In genomic region chr5:168324864-168325615, GRCh38 we compare ENCODE assay signal across 14 cellular contexts. TPM values are rescaled to one million over a fixed set of nuclear protein-coding genes. Genes with fewer than 3 reads are reported as not detected.
DNase-seq lines count a peak whose midpoint lies in the region; ATAC-seq, FAIRE-seq and TF ChIP-seq lines count a peak whose summit lies in the region.
"Had no signal": no experiment of that assay in that cellular context is flagged by ENCODE, and none has a peak within 500 bp of the region (broad histone marks: within the 10 kb centered on the region; RNA-seq: fewer than 3 reads in every experiment).

No MANE protein-coding gene starts in this region.

- ATAC-seq in right lobe of liver (peak; percentile 79 to 83 (median 80)), HG02885 (IDR thresholded peaks at IDR 0.05; ENCODE audit: poor library complexity, unreplicated experiment) (no peak), GM21529 (IDR thresholded peaks at IDR 0.05; ENCODE audit: unreplicated experiment) (no peak)

- H3K4me1 ChIP-seq in breast epithelium, result no peaks in the 10 kb centered on the region
- H3K4me1 ChIP-seq in right lobe of liver, result peaks cover 0 to 39% (median 10%) of the 10 kb centered on the region in 4 donors

- intact Hi-C loops in breast epithelium (cut with DNase I; ENCODE audit: low total_unique reads) (no loop called here), right lobe of liver (cut with DNase I) (no loop called here)

- 0% methylated on average over 1 of the region's 5 CpGs for WGBS in right lobe of liver (ENCODE audit: insufficient coverage, low coverage, low lambda C conversion rate, missing lambda C conversion rate)

- no peaks in the 10 kb centered on the region for H3K36me3 ChIP-seq in breast epithelium
- no peaks in the 10 kb centered on the region for H3K36me3 ChIP-seq in right lobe of liver
- H3K36me3 ChIP-seq: HAP-1 had no signal

- FAIRE-seq in HTR-8/SVneo (lab: Jason Lieb, UNC), result peak; percentile 60

- peak; percentile 47 for DNase-seq in AG10803 (ENCODE audit: low read depth)
- DNase-seq in HTR-8/SVneo (ENCODE audit: insufficient read length, low spot score), result no peak
- DNase-seq in breast epithelium (ENCODE audit: low spot score in 2 of 2), result peak in 1 of 2 donors; percentile 44
- peak in 2 of 3 donors; percentile 63 to 73 for DNase-seq in right lobe of liver
- no peak for DNase-seq in NCI-H2227 treated with DMSO at 0.1 percent for 48 hours (lab: John Stamatoyannopoulos, UW)
- no peak for DNase-seq in activated CD4-positive, alpha-beta T cell treated with anti-CD3 and anti-CD28 coated beads for 4 hours
- DNase-seq: activated naive CD4-positive, alpha-beta T cell treated with anti-CD3 and anti-CD28 coated beads, Interleukin-2, amount 50 U/mL, for 16 hours; AML-193; NCI-H1092; NCI-H774; T-helper 1 cell had no signal

- no peak for TF ChIP-seq POLR2A in breast epithelium (IDR thresholded peaks at IDR 0.05)
- TF ChIP-seq POLR2A in right lobe of liver (IDR thresholded peaks at IDR 0.05), result peak; percentile 14

- peak overlapping the region; percentile 74 to 75 for H3K27ac ChIP-seq in breast epithelium
- peak overlapping the region in 2 of 3 donors; percentile 72 to 75 for H3K27ac ChIP-seq in right lobe of liver

- H3K27me3 ChIP-seq in breast epithelium (no peaks in the 10 kb centered on the region), right lobe of liver (no peaks in the 10 kb centered on the region)

- TF ChIP-seq CTCF in AG10803 (conservative IDR thresholded peaks at IDR 0.05; ENCODE audit: low read length), result no peak
- no peak for TF ChIP-seq CTCF in breast epithelium (IDR thresholded peaks at IDR 0.05)
- no peak for TF ChIP-seq CTCF in right lobe of liver (IDR thresholded peaks at IDR 0.05)

- H3K4me3 ChIP-seq in AG10803 (ENCODE audit: low read length) (no peak overlapping the region), breast epithelium (no peak overlapping the region), right lobe of liver (peak overlapping the region in 1 of 3 donors; percentile 25)
- H3K4me3 ChIP-seq: HAP-1 had no signal

- H3K9me3 ChIP-seq in breast epithelium, result no peaks in the 10 kb centered on the region
- H3K9me3 ChIP-seq in right lobe of liver, result no peaks in the 10 kb centered on the region
- H3K9me3 ChIP-seq: HAP-1 had no signal

RNA-seq across cellular contexts. Expression of gene WWC1, which starts 33.6 kb away (rescaled TPM):
- total RNA-seq in breast epithelium (10 to 100 TPM in 2 of 3 donors, under 1 TPM in 1; 0.96 to 59.9 (median 59.6) TPM), right lobe of liver (10 to 100 TPM in 5 of 6 experiments, 1 to 10 TPM in 1; 9.6 to 74.4 (median 23.5) TPM)

Comparison
In these comparisons a context has a peak if more than half of its experiments do, and no peak if none do; other contexts are left out.
1. DNase-seq: peak in AG10803 (single experiment) and right lobe of liver (2 of 3); none in HTR-8/SVneo (single experiment), NCI-H2227 treated with DMSO at 0.1 percent for 48 hours (single experiment) and activated CD4-positive, alpha-beta T cell treated with anti-CD3 and anti-CD28 coated beads for 4 hours (0 of 2).
2. ATAC-seq: peak in right lobe of liver (4 of 4); none in HG02885 (single experiment) and GM21529 (single experiment).